ENCODE assay signal across 10 cellular contexts in the genomic region with DNA sequence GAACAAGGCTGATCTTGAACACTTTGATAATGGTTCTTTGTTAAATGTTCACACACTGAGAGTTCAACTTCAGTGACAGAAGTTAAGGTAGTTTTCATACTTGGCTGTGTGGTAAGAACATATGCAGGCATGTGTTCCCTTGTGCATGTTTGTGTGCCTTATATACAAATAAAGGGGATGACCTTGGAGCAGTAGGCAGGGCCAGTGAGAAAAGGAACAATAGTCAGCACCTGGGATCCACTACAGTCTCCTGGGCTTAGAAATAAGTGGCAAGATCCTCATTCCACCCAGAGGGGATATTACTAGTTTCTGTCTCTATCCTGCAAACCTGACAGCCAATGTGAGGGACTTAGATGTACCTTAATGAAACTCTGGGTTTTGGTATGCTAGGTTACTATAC. TPM values are rescaled to one million over a fixed set of nuclear protein-coding genes. Genes with fewer than 3 reads are reported as not detected.
"Had no signal": no experiment of that assay in that cellular context is flagged by ENCODE, and none has a peak within 500 bp of the region (broad histone marks: within the 10 kb centered on the region; RNA-seq: fewer than 3 reads in every experiment).

No MANE protein-coding gene starts in this region.

- FAIRE-seq: H1, H54 had no signal

- H3K4me3 ChIP-seq: GM23338 had no signal

- ATAC-seq: GM23338 had no signal

- H3K27ac ChIP-seq: HL-60, KMS-11 had no signal

- DNase-seq: H9, HCEC 1CT, KBM-7 had no signal

RNA-seq across cellular contexts. Expression of a gene that starts 50.3 kb away (rescaled TPM):
- total RNA-seq: H1, HT1080 had no signal
- polyA plus RNA-seq: GM23338, H1, IgD-negative memory B cell had no signal
